Comparison of ENCODE assay signal across 15 cellular contexts in the genomic region with DNA sequence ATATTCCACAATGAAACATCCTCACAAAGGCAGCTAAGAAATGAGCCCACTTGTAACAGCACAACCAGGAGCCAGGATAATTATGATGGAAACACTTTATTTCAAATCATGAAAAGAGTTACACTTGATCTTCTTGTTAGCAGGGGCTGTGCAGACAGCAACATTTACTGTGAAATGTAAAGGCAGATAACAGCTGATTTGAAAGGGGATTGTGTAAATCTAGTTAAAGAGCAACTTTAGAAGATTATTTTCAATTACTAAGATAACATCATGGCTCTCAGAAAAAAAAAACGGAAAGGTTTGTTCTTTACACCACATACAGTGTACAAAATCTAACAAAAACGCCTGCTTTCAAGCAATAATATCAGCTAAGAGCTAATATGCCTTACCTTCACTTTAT. TPM values are rescaled to one million over a fixed set of nuclear protein-coding genes. Genes with fewer than 3 reads are reported as not detected.
A peak's percentile ranks its signal among the peaks of the same experiment; 100 is the strongest.
DNase-seq lines count a peak whose midpoint lies in the region; TF ChIP-seq lines count a peak whose summit lies in the region.
"Had no signal": no experiment of that assay in that cellular context is flagged by ENCODE, and none has a peak within 500 bp of the region (broad histone marks: within the 10 kb centered on the region; RNA-seq: fewer than 3 reads in every experiment).

No MANE protein-coding gene starts in this region.

- H3K27me3 ChIP-seq in esophagus muscularis mucosa (no peaks in the 10 kb centered on the region), stomach smooth muscle (ENCODE audit: control insufficient read depth in 1 of 2, insufficient read depth in 2 of 2, low read length in 2 of 2) (no peaks in the 10 kb centered on the region), osteoblast (ENCODE audit: insufficient read depth, low read length) (no peaks in the 10 kb centered on the region)
- H3K27me3 ChIP-seq: BLaER1 had no signal

- POLR2A ChIA-PET in HEK293 (lab: Yijun Ruan, JAX) = no interaction called here

- no peak overlapping the region for H3K4me2 ChIP-seq in osteoblast (ENCODE audit: insufficient read depth, low read length)
- H3K4me2 ChIP-seq: BLaER1 had no signal

- CTCF ChIA-PET in HEK293 (lab: Yijun Ruan, JAX) = no interaction called here

- no peak for TF ChIP-seq POLR2A in esophagus muscularis mucosa (IDR thresholded peaks at IDR 0.05; ENCODE audit: low read depth)

- no peaks in the 10 kb centered on the region for H3K36me3 ChIP-seq in HEK293 (ENCODE audit: control insufficient read depth in 2 of 2, insufficient read depth in 1 of 2, low read length in 2 of 2)
- H3K36me3 ChIP-seq in esophagus muscularis mucosa = no peaks in the 10 kb centered on the region
- H3K36me3 ChIP-seq in stomach smooth muscle (ENCODE audit: control insufficient read depth in 2 of 2, insufficient read depth in 2 of 2, low read length in 2 of 2) = no peaks in the 10 kb centered on the region
- no peaks in the 10 kb centered on the region for H3K36me3 ChIP-seq in osteoblast (ENCODE audit: insufficient read depth, low read length)
- H3K36me3 ChIP-seq: BLaER1 had no signal

- no peak for TF ChIP-seq EP300 in esophagus muscularis mucosa (IDR thresholded peaks at IDR 0.05)

- DNase-seq in NCI-H2227 treated with DMSO at 0.1 percent for 48 hours (lab: John Stamatoyannopoulos, UW) = peak; percentile 8
- no peak for DNase-seq in NCI-H2227 (lab: John Stamatoyannopoulos, UW; ENCODE audit: unreplicated experiment)
- no peak for DNase-seq in esophagus muscularis mucosa (ENCODE audit: extremely low spot score)
- no peak for DNase-seq in COR-L47 (lab: John Stamatoyannopoulos, UW)
- DNase-seq in osteoblast (ENCODE audit: insufficient read length, low spot score, missing footprints) = no peak
- DNase-seq: 8988T; AML-193; CD8-positive, alpha-beta memory T cell; DMS53; IMR-90 had no signal

- intact Hi-C loops in esophagus muscularis mucosa (cut with DNase I) = no loop called here

- TF ChIP-seq CTCF in HEK293 (tag by site-specific recombination; IDR thresholded peaks at IDR 0.05) = no peak
- no peak for TF ChIP-seq CTCF in esophagus muscularis mucosa (IDR thresholded peaks at IDR 0.05)
- no peak for TF ChIP-seq CTCF in osteoblast (IDR thresholded peaks at IDR 0.05; ENCODE audit: extremely low read depth, low read depth, low read length)

- peak overlapping the region in 1 of 2 donors; percentile 24 for H3K9ac ChIP-seq in stomach smooth muscle (ENCODE audit: low read length in 2 of 2)
- H3K9ac ChIP-seq: BLaER1 had no signal

- H3K4me3 ChIP-seq in HEK293 (ENCODE audit: low read depth, low read length) = no peak overlapping the region
- no peak overlapping the region for H3K4me3 ChIP-seq in esophagus muscularis mucosa
- no peak overlapping the region for H3K4me3 ChIP-seq in stomach smooth muscle (ENCODE audit: low read length in 2 of 2)
- H3K4me3 ChIP-seq in osteoblast (ENCODE audit: insufficient read depth, low read length) = no peak overlapping the region
- H3K4me3 ChIP-seq: BLaER1, GM12878 had no signal

- no peak overlapping the region; the same call in 1 of the 2 replicates for H3K27ac ChIP-seq in HEK293 (ENCODE audit: extremely low read depth, low read depth, low read length)
- peak overlapping the region; percentile 4 to 76 (median 41) for H3K27ac ChIP-seq in esophagus muscularis mucosa (replicated peaks in 1 of 4)
- H3K27ac ChIP-seq in stomach smooth muscle (ENCODE audit: low read length) = peak overlapping the region; percentile 62
- H3K27ac ChIP-seq in osteoblast (ENCODE audit: low read depth, low read length) = no peak overlapping the region
- H3K27ac ChIP-seq: BLaER1 had no signal

- H3K79me2 ChIP-seq in osteoblast (ENCODE audit: insufficient read depth, low read length) = no peaks in the 10 kb centered on the region

- 58% methylated on average over 2 of the region's 2 CpGs for WGBS in esophagus muscularis mucosa

- H3K9me3 ChIP-seq in HEK293 (ENCODE audit: control insufficient read depth, insufficient read depth, low read depth, low read length) (no peaks in the 10 kb centered on the region), esophagus muscularis mucosa (no peaks in the 10 kb centered on the region), stomach smooth muscle (ENCODE audit: control insufficient read depth in 2 of 2, low read length in 2 of 2) (no peaks in the 10 kb centered on the region), osteoblast (ENCODE audit: low read depth, low read length) (no peaks in the 10 kb centered on the region)
- H3K9me3 ChIP-seq: BLaER1 had no signal

- peaks cover 15% of the 10 kb centered on the region for H3K4me1 ChIP-seq in HEK293 (ENCODE audit: control insufficient read depth, insufficient read depth, low read length)
- peaks cover 36 to 78% (median 70%) of the 10 kb centered on the region in 4 donors for H3K4me1 ChIP-seq in esophagus muscularis mucosa
- peaks cover 30% of the 10 kb centered on the region for H3K4me1 ChIP-seq in stomach smooth muscle (ENCODE audit: control insufficient read depth, insufficient read depth, low read length)
- no peaks in the 10 kb centered on the region for H3K4me1 ChIP-seq in osteoblast (ENCODE audit: insufficient read depth, low read length)
- H3K4me1 ChIP-seq: BLaER1 had no signal

- H4K20me1 ChIP-seq in osteoblast (ENCODE audit: insufficient read depth, low read length) = no peaks in the 10 kb centered on the region
- H4K20me1 ChIP-seq: BLaER1 had no signal

- no peak overlapping the region for H2AFZ ChIP-seq in osteoblast (ENCODE audit: low read length)

TF ChIP-seq in HEK293, 187 proteins besides CTCF, POLR2A, EP300 and RAD21:
- TF ChIP-seq, protein P1, sequence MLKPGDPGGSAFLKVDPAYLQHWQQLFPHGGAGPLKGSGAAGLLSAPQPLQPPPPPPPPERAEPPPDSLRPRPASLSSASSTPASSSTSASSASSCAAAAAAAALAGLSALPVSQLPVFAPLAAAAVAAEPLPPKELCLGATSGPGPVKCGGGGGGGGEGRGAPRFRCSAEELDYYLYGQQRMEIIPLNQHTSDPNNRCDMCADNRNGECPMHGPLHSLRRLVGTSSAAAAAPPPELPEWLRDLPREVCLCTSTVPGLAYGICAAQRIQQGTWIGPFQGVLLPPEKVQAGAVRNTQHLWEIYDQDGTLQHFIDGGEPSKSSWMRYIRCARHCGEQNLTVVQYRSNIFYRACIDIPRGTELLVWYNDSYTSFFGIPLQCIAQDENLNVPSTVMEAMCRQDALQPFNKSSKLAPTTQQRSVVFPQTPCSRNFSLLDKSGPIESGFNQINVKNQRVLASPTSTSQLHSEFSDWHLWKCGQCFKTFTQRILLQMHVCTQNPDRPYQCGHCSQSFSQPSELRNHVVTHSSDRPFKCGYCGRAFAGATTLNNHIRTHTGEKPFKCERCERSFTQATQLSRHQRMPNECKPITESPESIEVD (tag by site-specific recombination; IDR thresholded peaks at IDR 0.05) = peak; percentile 80
- TF ChIP-seq OSR2 (tag by site-specific recombination; IDR thresholded peaks at IDR 0.05) (no peak), ZNF23 (tag by site-specific recombination; IDR thresholded peaks at IDR 0.05; ENCODE audit: borderline replicate concordance) (no peak), ZSCAN23 (tag by site-specific recombination; IDR thresholded peaks at IDR 0.05) (no peak), ZNF776 (tag by site-specific recombination; IDR thresholded peaks at IDR 0.05; ENCODE audit: borderline replicate concordance) (no peak)
- TF ChIP-seq, protein P2, sequence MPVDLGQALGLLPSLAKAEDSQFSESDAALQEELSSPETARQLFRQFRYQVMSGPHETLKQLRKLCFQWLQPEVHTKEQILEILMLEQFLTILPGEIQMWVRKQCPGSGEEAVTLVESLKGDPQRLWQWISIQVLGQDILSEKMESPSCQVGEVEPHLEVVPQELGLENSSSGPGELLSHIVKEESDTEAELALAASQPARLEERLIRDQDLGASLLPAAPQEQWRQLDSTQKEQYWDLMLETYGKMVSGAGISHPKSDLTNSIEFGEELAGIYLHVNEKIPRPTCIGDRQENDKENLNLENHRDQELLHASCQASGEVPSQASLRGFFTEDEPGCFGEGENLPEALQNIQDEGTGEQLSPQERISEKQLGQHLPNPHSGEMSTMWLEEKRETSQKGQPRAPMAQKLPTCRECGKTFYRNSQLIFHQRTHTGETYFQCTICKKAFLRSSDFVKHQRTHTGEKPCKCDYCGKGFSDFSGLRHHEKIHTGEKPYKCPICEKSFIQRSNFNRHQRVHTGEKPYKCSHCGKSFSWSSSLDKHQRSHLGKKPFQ (tag by site-specific recombination; IDR thresholded peaks at IDR 0.05) = no peak
- TF ChIP-seq, protein P3, sequence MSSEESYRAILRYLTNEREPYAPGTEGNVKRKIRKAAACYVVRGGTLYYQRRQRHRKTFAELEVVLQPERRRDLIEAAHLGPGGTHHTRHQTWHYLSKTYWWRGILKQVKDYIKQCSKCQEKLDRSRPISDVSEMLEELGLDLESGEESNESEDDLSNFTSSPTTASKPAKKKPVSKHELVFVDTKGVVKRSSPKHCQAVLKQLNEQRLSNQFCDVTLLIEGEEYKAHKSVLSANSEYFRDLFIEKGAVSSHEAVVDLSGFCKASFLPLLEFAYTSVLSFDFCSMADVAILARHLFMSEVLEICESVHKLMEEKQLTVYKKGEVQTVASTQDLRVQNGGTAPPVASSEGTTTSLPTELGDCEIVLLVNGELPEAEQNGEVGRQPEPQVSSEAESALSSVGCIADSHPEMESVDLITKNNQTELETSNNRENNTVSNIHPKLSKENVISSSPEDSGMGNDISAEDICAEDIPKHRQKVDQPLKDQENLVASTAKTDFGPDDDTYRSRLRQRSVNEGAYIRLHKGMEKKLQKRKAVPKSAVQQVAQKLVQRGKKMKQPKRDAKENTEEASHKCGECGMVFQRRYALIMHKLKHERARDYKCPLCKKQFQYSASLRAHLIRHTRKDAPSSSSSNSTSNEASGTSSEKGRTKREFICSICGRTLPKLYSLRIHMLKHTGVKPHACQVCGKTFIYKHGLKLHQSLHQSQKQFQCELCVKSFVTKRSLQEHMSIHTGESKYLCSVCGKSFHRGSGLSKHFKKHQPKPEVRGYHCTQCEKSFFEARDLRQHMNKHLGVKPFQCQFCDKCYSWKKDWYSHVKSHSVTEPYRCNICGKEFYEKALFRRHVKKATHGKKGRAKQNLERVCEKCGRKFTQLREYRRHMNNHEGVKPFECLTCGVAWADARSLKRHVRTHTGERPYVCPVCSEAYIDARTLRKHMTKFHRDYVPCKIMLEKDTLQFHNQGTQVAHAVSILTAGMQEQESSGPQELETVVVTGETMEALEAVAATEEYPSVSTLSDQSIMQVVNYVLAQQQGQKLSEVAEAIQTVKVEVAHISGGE (tag by site-specific recombination; conservative IDR thresholded peaks at IDR 0.05; ENCODE audit: low read depth) = no peak

RNA-seq across cellular contexts. Expression of a gene that starts 22.4 kb away (rescaled TPM):
- total RNA-seq in esophagus muscularis mucosa = 10 to 100 TPM in 3 of 4 donors, 1 to 10 TPM in 1; 9.3 to 14.1 (median 12.4) TPM
- total RNA-seq in osteoblast = 5.4 and 7.1 TPM in 2 replicates
- total RNA-seq: G401 had no signal

Comparison
In these comparisons a context has a peak if more than half of its experiments do, and no peak if none do; other contexts are left out.
1. H3K27ac ChIP-seq: peak in esophagus muscularis mucosa (4 of 4) and stomach smooth muscle (single experiment); none in HEK293 (single experiment) and osteoblast (single experiment).